16 cellular contexts compared by ENCODE assay signal in the genomic region with DNA sequence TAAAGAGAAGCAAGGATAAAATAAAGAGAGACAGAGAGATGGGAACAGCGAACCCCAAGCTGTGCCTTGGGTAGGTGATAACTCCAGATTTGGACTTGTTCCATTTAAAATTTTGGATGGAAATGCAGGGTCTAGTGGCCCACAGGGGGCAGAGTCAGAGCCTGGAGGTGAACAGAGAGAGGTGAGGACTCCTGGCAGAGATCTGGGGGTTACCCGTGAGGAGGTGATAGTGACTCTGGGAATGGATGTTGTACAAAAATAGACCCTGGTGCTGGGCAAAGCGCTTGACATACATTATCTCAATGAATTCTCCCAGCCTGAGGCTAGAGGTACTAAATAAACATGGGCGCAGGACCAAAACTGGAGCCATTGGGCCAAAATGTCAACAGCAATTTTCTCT. TPM values are rescaled to one million over a fixed set of nuclear protein-coding genes. Genes with fewer than 3 reads are reported as not detected.
A peak's percentile ranks its signal among the peaks of the same experiment; 100 is the strongest.
DNase-seq lines count a peak whose midpoint lies in the region; ATAC-seq and TF ChIP-seq lines count a peak whose summit lies in the region.
"Had no signal": no experiment of that assay in that cellular context is flagged by ENCODE, and none has a peak within 500 bp of the region (broad histone marks: within the 10 kb centered on the region; RNA-seq: fewer than 3 reads in every experiment).

No MANE protein-coding gene starts in this region.

- peaks cover 82% of the 10 kb centered on the region for H3K4me1 ChIP-seq in CD4-positive, alpha-beta memory T cell (ENCODE audit: insufficient read depth, low read length)
- H3K4me1 ChIP-seq in heart right ventricle (peaks cover 4 to 54% (median 26%) of the 10 kb centered on the region in 9 donors), osteoblast (ENCODE audit: insufficient read depth, low read length) (no peaks in the 10 kb centered on the region)

- H3K4me1 Mint-ChIP-seq in T-helper 1 cell treated with Interleukin-12 subunit alpha and Interleukin-12 subunit beta and Interleukin-4 antibody, amounts not matched to agents 30 μg/mL and 1 μg/mL, for 36 hours (ENCODE audit: low read depth): peaks cover 58% of the 10 kb centered on the region
- H3K4me1 Mint-ChIP-seq in CD4-positive, alpha-beta memory T cell: peaks cover 65 to 97% (median 81%) of the 10 kb centered on the region in 4 donors
- peaks cover 70% of the 10 kb centered on the region for H3K4me1 Mint-ChIP-seq in T-helper 17 cell

- no peak overlapping the region for H3K4me3 ChIP-seq in CD4-positive, alpha-beta memory T cell (ENCODE audit: low read length in 2 of 2)
- H3K4me3 ChIP-seq in heart right ventricle: no peak overlapping the region
- no peak overlapping the region for H3K4me3 ChIP-seq in osteoblast (ENCODE audit: insufficient read depth, low read length)
- H3K4me3 ChIP-seq: transverse colon had no signal

- intact Hi-C loops in CD4-positive, alpha-beta memory T cell (cut with micrococcal nuclease): no loop called here
- intact Hi-C loops in heart right ventricle (cut with DNase I): loop anchor here in 7 of 10 donors (5.0 to 10.0 kb wide), 4 partner anchors 177 to 309 kb away; partner anchors contain the start of genes NEK5 (in 6 of the 7), ALG11 (in 1 of the 7) and ATP7B (in 1 of the 7)

- no peaks in the 10 kb centered on the region for H3K9me3 ChIP-seq in CD4-positive, alpha-beta memory T cell (ENCODE audit: control insufficient read depth in 1 of 2, low read length in 2 of 2)
- H3K9me3 ChIP-seq in T-helper 17 cell (ENCODE audit: control insufficient read depth, low read length, poor library complexity, severe bottlenecking): no peaks in the 10 kb centered on the region
- no peaks in the 10 kb centered on the region for H3K9me3 ChIP-seq in heart right ventricle
- no peaks in the 10 kb centered on the region for H3K9me3 ChIP-seq in osteoblast (ENCODE audit: low read depth, low read length)
- H3K9me3 ChIP-seq: transverse colon had no signal

- no peaks in the 10 kb centered on the region for H3K9me3 Mint-ChIP-seq in T-helper 1 cell treated with Interleukin-12 subunit alpha and Interleukin-12 subunit beta and Interleukin-4 antibody, amounts not matched to agents 30 μg/mL and 1 μg/mL, for 36 hours
- no peaks in the 10 kb centered on the region for H3K9me3 Mint-ChIP-seq in CD4-positive, alpha-beta memory T cell
- H3K9me3 Mint-ChIP-seq: nephron progenitor cell had no signal

- no peak for ATAC-seq in T-helper 17 cell
- peak; percentile 61 to 91 (median 86) for ATAC-seq in heart right ventricle
- no peak for ATAC-seq in GM21367 (IDR thresholded peaks at IDR 0.05; ENCODE audit: unreplicated experiment)

- POLR2A ChIA-PET in CD4-positive, alpha-beta memory T cell (lab: Charles Lee; ENCODE audit: partially characterized antibody): interaction anchor here (3.5 to 12.6 kb wide), 4 partner anchors 10 to 365 kb away, joined by 20 to 288 read pairs (median 78); partner anchors contain the start of genes DHRS12 and INTS6

- H3K4me3 Mint-ChIP-seq in T-helper 1 cell treated with Interleukin-12 subunit alpha and Interleukin-12 subunit beta and Interleukin-4 antibody, amounts not matched to agents 30 μg/mL and 1 μg/mL, for 36 hours: no peak overlapping the region
- H3K4me3 Mint-ChIP-seq in CD4-positive, alpha-beta memory T cell: peak overlapping the region in 7 of 8 donors; percentile 64 to 94 (median 86)
- peak overlapping the region; percentile 91 for H3K4me3 Mint-ChIP-seq in T-helper 17 cell
- H3K4me3 Mint-ChIP-seq: nephron progenitor cell had no signal

- peaks cover 4% of the 10 kb centered on the region for H3K27me3 Mint-ChIP-seq in T-helper 1 cell treated with Interleukin-12 subunit alpha and Interleukin-12 subunit beta and Interleukin-4 antibody, amounts not matched to agents 30 μg/mL and 1 μg/mL, for 36 hours (ENCODE audit: low read depth)
- H3K27me3 Mint-ChIP-seq in CD4-positive, alpha-beta memory T cell: no peaks in the 10 kb centered on the region
- H3K27me3 Mint-ChIP-seq in T-helper 17 cell: no peaks in the 10 kb centered on the region

- H3K27me3 ChIP-seq in CD4-positive, alpha-beta memory T cell (ENCODE audit: insufficient read depth, low read length): no peaks in the 10 kb centered on the region
- H3K27me3 ChIP-seq in heart right ventricle: no peaks in the 10 kb centered on the region
- H3K27me3 ChIP-seq in osteoblast (ENCODE audit: insufficient read depth, low read length): peaks cover 50% of the 10 kb centered on the region
- H3K27me3 ChIP-seq: transverse colon had no signal

- 52 to 65% methylated on average over 4 of the region's 4 CpGs for WGBS in heart right ventricle, 2 donors

- H3K27ac Mint-ChIP-seq in T-helper 1 cell treated with Interleukin-12 subunit alpha and Interleukin-12 subunit beta and Interleukin-4 antibody, amounts not matched to agents 30 μg/mL and 1 μg/mL, for 36 hours: peak overlapping the region; percentile 8
- H3K27ac Mint-ChIP-seq in CD4-positive, alpha-beta memory T cell: peak overlapping the region; percentile 88 to 95 (median 94)
- H3K27ac Mint-ChIP-seq in T-helper 17 cell: peak overlapping the region; percentile 98
- H3K27ac Mint-ChIP-seq: nephron progenitor cell had no signal

- H3K36me3 Mint-ChIP-seq in T-helper 1 cell treated with Interleukin-12 subunit alpha and Interleukin-12 subunit beta and Interleukin-4 antibody, amounts not matched to agents 30 μg/mL and 1 μg/mL, for 36 hours (ENCODE audit: low read depth): no peaks in the 10 kb centered on the region
- H3K36me3 Mint-ChIP-seq in CD4-positive, alpha-beta memory T cell: peaks cover 11 to 31% of the 10 kb centered on the region in 2 donors
- peaks cover 11% of the 10 kb centered on the region for H3K36me3 Mint-ChIP-seq in T-helper 17 cell (ENCODE audit: low read depth)

- H3K79me2 ChIP-seq in osteoblast (ENCODE audit: insufficient read depth, low read length): no peaks in the 10 kb centered on the region

- no peak overlapping the region for H2AFZ ChIP-seq in osteoblast (ENCODE audit: low read length)

- no peaks in the 10 kb centered on the region for H4K20me1 ChIP-seq in osteoblast (ENCODE audit: insufficient read depth, low read length)

- peak overlapping the region; percentile 65 for H3K27ac ChIP-seq in CD4-positive, alpha-beta memory T cell (ENCODE audit: low read depth, low read length)
- peak overlapping the region in 7 of 10 donors; percentile 43 to 83 (median 67) for H3K27ac ChIP-seq in heart right ventricle
- H3K27ac ChIP-seq in osteoblast (ENCODE audit: low read depth, low read length): no peak overlapping the region
- H3K27ac ChIP-seq: transverse colon had no signal

- DNase-seq in T-helper 1 cell (no peak), T-helper 17 cell (no peak), heart right ventricle (peak in 1 of 2 donors; percentile 72), GM19240 (ENCODE audit: insufficient read length, low spot score) (no peak), osteoblast (ENCODE audit: insufficient read length, low spot score, missing footprints) (no peak)
- DNase-seq in CD4-positive, alpha-beta memory T cell: no peak
- DNase-seq: activated gamma-delta T cell, C1 segment of cervical spinal cord, hypothalamus, mesendoderm, NCI-H1417 treated with DMSO at 0.1 percent for 48 hours, nephron progenitor cell, transverse colon had no signal

- CTCF ChIA-PET in CD4-positive, alpha-beta memory T cell (lab: Charles Lee; ENCODE audit: partially characterized antibody): interaction anchor here (1.5 to 9.5 kb wide), 2 partner anchors 13 to 15 kb away, joined by 5 to 152 read pairs; no protein-coding TSS in a partner anchor

- peaks cover 6% of the 10 kb centered on the region for H3K36me3 ChIP-seq in CD4-positive, alpha-beta memory T cell (ENCODE audit: insufficient read depth, low read length)
- H3K36me3 ChIP-seq in heart right ventricle: no peaks in the 10 kb centered on the region
- H3K36me3 ChIP-seq in osteoblast (ENCODE audit: insufficient read depth, low read length): no peaks in the 10 kb centered on the region
- H3K36me3 ChIP-seq: transverse colon had no signal

- no peak overlapping the region for H3K4me2 ChIP-seq in osteoblast (ENCODE audit: insufficient read depth, low read length)

- TF ChIP-seq CTCF in heart right ventricle (IDR thresholded peaks at IDR 0.05) (peak in 5 of 9 donors; percentile 5 to 55 (median 45)), osteoblast (IDR thresholded peaks at IDR 0.05; ENCODE audit: extremely low read depth, low read depth, low read length) (no peak)

RNA-seq across cellular contexts. Expression of gene DHRS12, which starts 14.3 kb away (rescaled TPM):
- 10 to 100 TPM; 23.6 to 24.3 TPM for total RNA-seq in CD4-positive, alpha-beta memory T cell
- polyA plus RNA-seq in CD4-positive, alpha-beta memory T cell: 10 to 100 TPM; 37.1 to 38.9 TPM
- total RNA-seq in T-helper 17 cell (10 to 100 TPM; 18.1 to 23.1 TPM), heart right ventricle (10 to 100 TPM in 6 of 10 donors, 1 to 10 TPM in 4; 8.6 to 14.0 (median 10.3) TPM), osteoblast (3.3 and 3.8 TPM in 2 replicates)
- 10 to 100 TPM in 1 of 2 donors, 1 to 10 TPM in 1; 5.5 to 20.6 TPM for polyA plus RNA-seq in heart right ventricle

RNA-seq across cellular contexts. Expression of gene TMEM272, which starts 26.7 kb away (rescaled TPM):
- 1 to 10 TPM; 7.9 to 9.0 TPM for total RNA-seq in CD4-positive, alpha-beta memory T cell
- under 1 TPM in 1 of 2 donors, not detected in 1; 0.41 TPM for polyA plus RNA-seq in CD4-positive, alpha-beta memory T cell
- 1 to 10 TPM; 1.3 to 1.7 TPM for total RNA-seq in T-helper 17 cell
- 1 to 10 TPM in 4 of 10 donors, under 1 TPM in 6; 0.32 to 2.7 (median 0.77) TPM for total RNA-seq in heart right ventricle
- polyA plus RNA-seq in heart right ventricle: under 1 TPM; 0.09 to 0.37 TPM
- total RNA-seq in osteoblast: not detected in 2 replicates
- total RNA-seq: transverse colon had no signal
- polyA plus RNA-seq: keratinocyte had no signal

RNA-seq across cellular contexts. Expression of gene CCDC70, which starts 43.5 kb away (rescaled TPM):
- total RNA-seq in CD4-positive, alpha-beta memory T cell: not detected
- polyA plus RNA-seq in CD4-positive, alpha-beta memory T cell: not detected
- total RNA-seq in T-helper 17 cell (not detected), heart right ventricle (not detected), osteoblast (not detected in 2 replicates)
- polyA plus RNA-seq in heart right ventricle: not detected
- total RNA-seq: transverse colon had no signal
- polyA plus RNA-seq: keratinocyte had no signal

Comparison
In these comparisons a context has a peak if more than half of its experiments do, and no peak if none do; other contexts are left out.
1. H3K27ac Mint-ChIP-seq: peak in every context shown above with its lines; median percentile 98 in T-helper 17 cell; 94 in CD4-positive, alpha-beta memory T cell; 8 in T-helper 1 cell treated with Interleukin-12 subunit alpha and Interleukin-12 subunit beta and Interleukin-4 antibody, amounts not matched to agents 30 μg/mL and 1 μg/mL, for 36 hours.
2. ATAC-seq: peak in heart right ventricle (8 of 8); none in T-helper 17 cell (single experiment) and GM21367 (single experiment).